10 cellular contexts compared by ENCODE assay signal in genomic region chr18:54945726-54946125, GRCh38. TPM values are rescaled to one million over a fixed set of nuclear protein-coding genes. Genes with fewer than 3 reads are reported as not detected.
DNase-seq lines count a peak whose midpoint lies in the region; ATAC-seq, FAIRE-seq and TF ChIP-seq lines count a peak whose summit lies in the region.
"Had no signal": no experiment of that assay in that cellular context is flagged by ENCODE, and none has a peak within 500 bp of the region (broad histone marks: within the 10 kb centered on the region; RNA-seq: fewer than 3 reads in every experiment).

No MANE protein-coding gene starts in this region.

- no peaks in the 10 kb centered on the region for H3K27me3 ChIP-seq in keratinocyte (ENCODE audit: control insufficient read depth, extremely low read depth, insufficient read depth, low read length)
- no peaks in the 10 kb centered on the region for H3K27me3 ChIP-seq in thoracic aorta (replicated peaks; ENCODE audit: insufficient read depth)

- no peaks in the 10 kb centered on the region for H3K36me3 ChIP-seq in keratinocyte (ENCODE audit: control insufficient read depth in 2 of 2, extremely low read depth in 1 of 2, insufficient read depth in 2 of 2, low read length in 2 of 2)
- H3K36me3 ChIP-seq in thoracic aorta = no peaks in the 10 kb centered on the region

- H3K4me2 ChIP-seq in keratinocyte (ENCODE audit: control insufficient read depth, extremely low read depth, insufficient read depth, low read depth, low read length) = peak overlapping the region; percentile 73

- H3K4me3 Mint-ChIP-seq in activated T-cell treated with anti-CD3 and anti-CD28 coated beads, Interleukin-2, amount 50 U/mL, for 72 hours = peak overlapping the region; percentile 82 to 85
- peak overlapping the region; percentile 71 for H3K4me3 Mint-ChIP-seq in activated CD8-positive, alpha-beta T cell treated with anti-CD3 and anti-CD28 coated beads for 36 hours

- no peak for TF ChIP-seq POLR2A in GM18505 (IDR thresholded peaks at IDR 0.05; ENCODE audit: borderline replicate concordance, extremely low read depth, insufficient read depth, insufficient read length)

- peaks cover 17% of the 10 kb centered on the region for H3K4me1 Mint-ChIP-seq in activated T-cell treated with anti-CD3 and anti-CD28 coated beads, Interleukin-2, amount 50 U/mL, for 72 hours (ENCODE audit: low read depth)
- H3K4me1 Mint-ChIP-seq in activated CD8-positive, alpha-beta T cell treated with anti-CD3 and anti-CD28 coated beads for 36 hours (ENCODE audit: low read depth) = peaks cover 13% of the 10 kb centered on the region

- no peaks in the 10 kb centered on the region for H3K9me3 ChIP-seq in keratinocyte (ENCODE audit: control insufficient read depth, low read depth, low read length)
- H3K9me3 ChIP-seq in thoracic aorta = no peaks in the 10 kb centered on the region

- no peaks in the 10 kb centered on the region for H3K9me1 ChIP-seq in keratinocyte (ENCODE audit: control insufficient read depth, extremely low read depth, insufficient read depth, low read length)

- peak overlapping the region; percentile 64 for H3K9ac ChIP-seq in keratinocyte (ENCODE audit: control insufficient read depth, extremely low read depth, insufficient read depth, low read length)

- TF ChIP-seq CTCF in activated CD8-positive, alpha-beta T cell treated with anti-CD3 and anti-CD28 coated beads for 36 hours (IDR thresholded peaks at IDR 0.05) = no peak
- no peak for TF ChIP-seq CTCF in keratinocyte (optimal IDR thresholded peaks at IDR 0.05 in 1 of 3, IDR thresholded peaks at IDR 0.05 in 1 of 3, conservative IDR thresholded peaks at IDR 0.05 in 1 of 3; ENCODE audit: extremely low read depth in 1 of 3, insufficient read depth in 2 of 3, low read length in 3 of 3)
- TF ChIP-seq CTCF in thoracic aorta (IDR thresholded peaks at IDR 0.05) = no peak

- H3K36me3 Mint-ChIP-seq in activated T-cell treated with anti-CD3 and anti-CD28 coated beads, Interleukin-2, amount 50 U/mL, for 72 hours (ENCODE audit: insufficient read depth in 2 of 2) = no peaks in the 10 kb centered on the region
- no peaks in the 10 kb centered on the region for H3K36me3 Mint-ChIP-seq in activated CD8-positive, alpha-beta T cell treated with anti-CD3 and anti-CD28 coated beads for 36 hours (ENCODE audit: low read depth)

- no peak for DNase-seq in activated T-cell treated with anti-CD3 and anti-CD28 coated beads, Interleukin-2, amount 50 U/mL, for 72 hours
- DNase-seq in activated T-cell treated with anti-CD3 and anti-CD28 coated beads for 4 hours = no peak
- no peak for DNase-seq in activated CD8-positive, alpha-beta T cell treated with anti-CD3 and anti-CD28 coated beads for 36 hours
- DNase-seq in keratinocyte (ENCODE audit: low read depth, low spot score) = no peak
- DNase-seq in thoracic aorta (ENCODE audit: low spot score) = no peak
- no peak for DNase-seq in T1000 (lab: John Stamatoyannopoulos, UW)
- DNase-seq: stimulated activated CD8-positive, alpha-beta memory T cell treated with anti-CD3 and anti-CD28 coated beads, Interleukin-4, amount 100 ng/mL, for 48 hours had no signal

- H4K20me1 ChIP-seq in keratinocyte (ENCODE audit: control insufficient read depth, extremely low read depth, insufficient read depth, low read length) = no peaks in the 10 kb centered on the region

- no peak for ATAC-seq in activated T-cell treated with anti-CD3 and anti-CD28 coated beads, Interleukin-2, amount 50 U/mL, for 72 hours (replicated peaks in 1 of 2)
- no peak for ATAC-seq in activated CD8-positive, alpha-beta T cell treated with anti-CD3 and anti-CD28 coated beads for 36 hours
- ATAC-seq in thoracic aorta (ENCODE audit: insufficient number of reproducible peaks, low FRiP score, low read depth) (no peak), GM18505 (IDR thresholded peaks at IDR 0.05; ENCODE audit: unreplicated experiment) (no peak), HG02938 (IDR thresholded peaks at IDR 0.05; ENCODE audit: unreplicated experiment) (no peak)

- peak overlapping the region in 2 of 3 experiments; percentile 63 for H3K4me3 ChIP-seq in keratinocyte (ENCODE audit: control insufficient read depth in 2 of 3, extremely low read depth in 1 of 3, insufficient read depth in 2 of 3, low read depth in 1 of 3, low read length in 3 of 3)
- H3K4me3 ChIP-seq in thoracic aorta = peak overlapping the region; percentile 70

- no peaks in the 10 kb centered on the region for H3K79me2 ChIP-seq in keratinocyte (ENCODE audit: control insufficient read depth, insufficient read depth, low read length)

- peak overlapping the region; percentile 37 for H3K27ac ChIP-seq in keratinocyte (ENCODE audit: control insufficient read depth, insufficient read depth, low read length)
- no peak overlapping the region for H3K27ac ChIP-seq in thoracic aorta
- H3K27ac ChIP-seq: C4-2B had no signal

- intact Hi-C loops in activated CD8-positive, alpha-beta T cell treated with anti-CD3 and anti-CD28 coated beads for 36 hours (cut with micrococcal nuclease) = loop anchor here (10.0 kb wide), 1 partner anchor 241 kb away; no protein-coding TSS in a partner anchor

- no peaks in the 10 kb centered on the region for H3K9me3 Mint-ChIP-seq in activated T-cell treated with anti-CD3 and anti-CD28 coated beads, Interleukin-2, amount 50 U/mL, for 72 hours
- H3K9me3 Mint-ChIP-seq in activated CD8-positive, alpha-beta T cell treated with anti-CD3 and anti-CD28 coated beads for 36 hours = no peaks in the 10 kb centered on the region

- peaks cover 15% of the 10 kb centered on the region for H3K27me3 Mint-ChIP-seq in activated T-cell treated with anti-CD3 and anti-CD28 coated beads, Interleukin-2, amount 50 U/mL, for 72 hours (ENCODE audit: low read depth)
- H3K27me3 Mint-ChIP-seq in activated CD8-positive, alpha-beta T cell treated with anti-CD3 and anti-CD28 coated beads for 36 hours = peaks cover 2% of the 10 kb centered on the region

- peak overlapping the region; percentile 72 for H3K27ac Mint-ChIP-seq in activated T-cell treated with anti-CD3 and anti-CD28 coated beads, Interleukin-2, amount 50 U/mL, for 72 hours
- H3K27ac Mint-ChIP-seq in activated CD8-positive, alpha-beta T cell treated with anti-CD3 and anti-CD28 coated beads for 36 hours = peak overlapping the region; percentile 70

- POLR2A ChIA-PET in activated CD8-positive, alpha-beta T cell treated with anti-CD3 and anti-CD28 coated beads for 36 hours (lab: Charles Lee) = no interaction called here

- CTCF ChIA-PET in activated CD8-positive, alpha-beta T cell treated with anti-CD3 and anti-CD28 coated beads for 36 hours (lab: Charles Lee) = no interaction called here

- FAIRE-seq in keratinocyte (lab: Jason Lieb, UNC) = no peak

- dilution Hi-C loops in keratinocyte (cut with MboI; ENCODE audit: extremely low pct_ligation_motif_present, low sequenced_read_pairs) = no loop called here

- peak overlapping the region; percentile 79 for H2AFZ ChIP-seq in keratinocyte (ENCODE audit: control insufficient read depth, low read length)

- H3K4me1 ChIP-seq in keratinocyte (ENCODE audit: control insufficient read depth, extremely low read depth, insufficient read depth, low read length) (peaks cover 3% of the 10 kb centered on the region), thoracic aorta (ENCODE audit: control insufficient read depth in 1 of 2, low read depth in 2 of 2) (peaks cover 0 to 11% of the 10 kb centered on the region in 2 donors)

RNA-seq across cellular contexts. Expression of gene CCDC68, which starts 13.5 kb away (rescaled TPM):
- not detected for total RNA-seq in activated T-cell treated with anti-CD3 and anti-CD28 coated beads, Interleukin-2, amount 50 U/mL, for 72 hours
- not detected for total RNA-seq in activated CD8-positive, alpha-beta T cell treated with anti-CD3 and anti-CD28 coated beads for 36 hours
- polyA plus RNA-seq in keratinocyte = 1.4 to 2.7 TPM (median 2.3 TPM) in 3 replicates
- 0.85 TPM for polyA plus RNA-seq in keratinocyte (2011; ENCODE audit: low read depth)
- polyA plus RNA-seq in keratinocyte (2011; cell fraction: cytosol; rRNA removed) = 2.3 and 4.2 TPM in 2 replicates
- polyA plus RNA-seq in keratinocyte (2011; cell fraction: nucleus; rRNA removed) = 2.7 TPM in 2 replicates
- polyA plus RNA-seq in keratinocyte (2012; ENCODE audit: low replicate concordance) = 0.71 and 1.7 TPM in 2 replicates
- 0.23 to 1.3 TPM (median 0.56 TPM) in 3 replicates for polyA minus RNA-seq in keratinocyte
- polyA minus RNA-seq in keratinocyte (2011; cell fraction: cytosol; rRNA and poly(A)+ RNA removed) = 1.7 TPM
- polyA minus RNA-seq in keratinocyte (2011; cell fraction: nucleus; rRNA and poly(A)+ RNA removed) = 1.5 and 4.0 TPM in 2 replicates
- total RNA-seq in thoracic aorta = 10 to 100 TPM; 10.1 to 18.4 TPM

Comparison
In these comparisons a context has a peak if more than half of its experiments do, and no peak if none do; other contexts are left out.
1. RNA of gene CCDC68, which starts 13.5 kb away (total RNA-seq): 10.1 to 18.4 TPM in thoracic aorta; not detected in activated CD8-positive, alpha-beta T cell treated with anti-CD3 and anti-CD28 coated beads for 36 hours and not detected in activated T-cell treated with anti-CD3 and anti-CD28 coated beads, Interleukin-2, amount 50 U/mL, for 72 hours; every median in the first group is over 10 times any median in the second.